5 cellular contexts compared by ENCODE assay signal in genomic region chr1:101548376-101548775, GRCh38.
"Had no signal": no experiment of that assay in that cellular context is flagged by ENCODE, and none has a peak within 500 bp of the region (broad histone marks: within the 10 kb centered on the region; RNA-seq: fewer than 3 reads in every experiment).

No MANE protein-coding gene starts in this region.

- H3K4me3 ChIP-seq: GM23338, K562 had no signal

- H3K4me3 Mint-ChIP-seq: GM23338, H9 had no signal

- H3K27ac Mint-ChIP-seq: GM23338, H9 had no signal

- H3K9me3 Mint-ChIP-seq: GM23338, H9 had no signal

- DNase-seq: H9, HCEC 1CT, IMR-90 had no signal

- H3K4me1 Mint-ChIP-seq: GM23338 had no signal
